In the genomic region with DNA sequence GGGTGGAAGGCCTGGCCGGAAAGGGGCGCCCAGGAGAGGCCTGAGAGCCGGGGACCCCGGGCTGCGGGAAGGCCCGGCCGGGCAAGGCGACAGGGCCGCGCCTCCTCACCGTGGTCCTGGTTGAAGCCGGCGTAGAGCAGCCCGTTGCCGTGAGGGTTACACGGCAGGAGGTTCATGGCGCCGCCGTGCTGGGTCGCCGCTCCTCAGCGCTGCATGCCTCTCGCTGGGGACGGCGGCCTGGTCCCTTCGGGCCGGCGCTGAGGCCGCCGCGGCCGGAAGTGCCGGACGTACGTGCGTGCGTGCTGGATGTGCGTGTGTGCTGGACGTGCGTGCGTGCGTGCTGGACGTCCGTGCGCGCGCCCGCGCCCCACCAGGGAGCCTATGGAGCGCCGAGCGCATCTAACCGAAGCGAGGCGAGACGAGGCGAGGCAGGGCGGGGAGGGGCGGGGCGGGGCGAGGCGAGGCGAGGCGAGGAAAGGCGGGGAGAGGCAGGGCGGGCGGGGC, we compare ENCODE assay signal across 8 cellular contexts. TPM values are rescaled to one million over a fixed set of nuclear protein-coding genes. Genes with fewer than 3 reads are reported as not detected.
DNase-seq lines count a peak whose midpoint lies in the region; ATAC-seq and TF ChIP-seq lines count a peak whose summit lies in the region.

A gene (minus strand): TSS at position 280 of the 504 bp plus-strand sequence. CDS start 104 bp downstream, at position 176.

- H3K9me3 Mint-ChIP-seq in activated naive CD4-positive, alpha-beta T cell treated with anti-CD3 and anti-CD28 coated beads, Interleukin-2, amount 50 U/mL, for 72 hours: no peaks in the 10 kb centered on the region

- peaks cover 8 to 14% of the 10 kb centered on the region in 2 donors for H3K36me3 Mint-ChIP-seq in activated naive CD4-positive, alpha-beta T cell treated with anti-CD3 and anti-CD28 coated beads, Interleukin-2, amount 50 U/mL, for 72 hours

- peak; percentile 82 for ATAC-seq in HG02588 (IDR thresholded peaks at IDR 0.05; ENCODE audit: unreplicated experiment)
- peak; percentile 94 to 95 for ATAC-seq in activated naive CD4-positive, alpha-beta T cell treated with anti-CD3 and anti-CD28 coated beads, Interleukin-2, amount 50 U/mL, for 72 hours
- ATAC-seq in omental fat pad (ENCODE audit: low FRiP score): peak; percentile 80

- H3K27ac Mint-ChIP-seq in activated naive CD4-positive, alpha-beta T cell treated with anti-CD3 and anti-CD28 coated beads, Interleukin-2, amount 50 U/mL, for 72 hours: peak within 1 kb of the TSS; percentile 88 to 91

- H3K27ac ChIP-seq in temporal lobe (ENCODE audit: low read depth, low read length): peak within 1 kb of the TSS; percentile 79

- TF ChIP-seq CTCF in omental fat pad (IDR thresholded peaks at IDR 0.05): no peak

- DNase-seq in GM04503 (ENCODE audit: low read depth): peak; percentile 77
- peak; percentile 90 for DNase-seq in NCI-H1092 treated with DMSO at 0.1 percent for 48 hours (lab: John Stamatoyannopoulos, UW)
- peak; percentile 82 for DNase-seq in SKM-1 (lab: John Stamatoyannopoulos, UW; ENCODE audit: unreplicated experiment)
- DNase-seq in activated naive CD4-positive, alpha-beta T cell treated with anti-CD3 and anti-CD28 coated beads, Interleukin-2, amount 50 U/mL, for 72 hours (ENCODE audit: low spot score in 2 of 2): peak; percentile 82 to 91
- peak; percentile 98 for DNase-seq in glomerular visceral epithelial cell (ENCODE audit: extremely low spot score)
- peak; percentile 50 for DNase-seq in omental fat pad (ENCODE audit: low spot score)

RNA-seq across cellular contexts. Expression of the gene that starts here (rescaled TPM):
- total RNA-seq in activated naive CD4-positive, alpha-beta T cell treated with anti-CD3 and anti-CD28 coated beads, Interleukin-2, amount 50 U/mL, for 72 hours: 10 to 100 TPM; 33.9 to 89.9 TPM
- 100 to 1,000 TPM in 1 of 4 donors, 10 to 100 TPM in 3; 63.0 to 139 (median 86.0) TPM for total RNA-seq in omental fat pad
- 43.0 TPM for total RNA-seq in temporal lobe

Comparison
In these comparisons a context has a peak if more than half of its experiments do, and no peak if none do; other contexts are left out.
1. Peak in every context shown above with its lines: DNase-seq, ATAC-seq and H3K27ac ChIP-seq.